12 cellular contexts compared by ENCODE assay signal in the genomic region with DNA sequence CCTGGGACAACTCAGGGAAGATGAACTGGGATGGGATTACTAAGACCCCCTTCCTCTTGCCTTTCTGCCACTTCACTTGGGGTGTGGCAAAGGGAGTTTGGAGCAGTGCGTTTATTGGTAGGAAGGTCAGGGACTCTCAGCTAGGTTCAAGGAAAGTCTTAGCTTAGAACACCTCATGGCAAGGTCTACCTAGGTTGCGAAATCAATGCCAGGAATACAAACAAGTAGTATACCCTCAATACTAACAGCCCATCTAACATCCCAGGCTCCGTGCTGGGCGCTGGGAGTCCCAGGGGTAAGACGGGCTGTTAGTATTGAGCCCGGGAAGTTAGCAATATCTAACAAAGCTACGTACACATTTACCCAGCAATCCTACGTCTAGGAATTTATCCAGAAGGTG. TPM values are rescaled to one million over a fixed set of nuclear protein-coding genes. Genes with fewer than 3 reads are reported as not detected.
DNase-seq lines count a peak whose midpoint lies in the region; ATAC-seq and TF ChIP-seq lines count a peak whose summit lies in the region.
"Had no signal": no experiment of that assay in that cellular context is flagged by ENCODE, and none has a peak within 500 bp of the region (broad histone marks: within the 10 kb centered on the region; RNA-seq: fewer than 3 reads in every experiment).

No MANE protein-coding gene starts in this region.

- H3K9me3 Mint-ChIP-seq in stimulated activated naive CD8-positive, alpha-beta T cell treated with anti-CD3 and anti-CD28 coated beads, Interleukin-15, Interleukin-2, amounts not matched to agents 100 ng/mL and 50 ng/mL, for 24 hours: no peaks in the 10 kb centered on the region
- no peaks in the 10 kb centered on the region for H3K9me3 Mint-ChIP-seq in stimulated activated naive CD8-positive, alpha-beta T cell treated with anti-CD3 and anti-CD28 coated beads, Interleukin-15, amount 100 ng/mL, for 72 hours
- H3K9me3 Mint-ChIP-seq in central memory CD8-positive, alpha-beta T cell: no peaks in the 10 kb centered on the region
- H3K9me3 Mint-ChIP-seq in nephron: no peaks in the 10 kb centered on the region

- H3K27me3 Mint-ChIP-seq in stimulated activated naive CD8-positive, alpha-beta T cell treated with anti-CD3 and anti-CD28 coated beads, Interleukin-15, Interleukin-2, amounts not matched to agents 100 ng/mL and 50 ng/mL, for 24 hours: no peaks in the 10 kb centered on the region
- H3K27me3 Mint-ChIP-seq in stimulated activated naive CD8-positive, alpha-beta T cell treated with anti-CD3 and anti-CD28 coated beads, Interleukin-15, amount 100 ng/mL, for 72 hours: no peaks in the 10 kb centered on the region
- no peaks in the 10 kb centered on the region for H3K27me3 Mint-ChIP-seq in central memory CD8-positive, alpha-beta T cell
- H3K27me3 Mint-ChIP-seq in nephron (ENCODE audit: low read depth): peaks cover 7% of the 10 kb centered on the region

- H3K36me3 ChIP-seq in A673 (ENCODE audit: insufficient read depth, low read length, poor library complexity, severe bottlenecking): no peaks in the 10 kb centered on the region

- no peak for ATAC-seq in stimulated activated naive CD8-positive, alpha-beta T cell treated with anti-CD3 and anti-CD28 coated beads, Interleukin-15, amount 100 ng/mL, for 72 hours
- ATAC-seq in central memory CD8-positive, alpha-beta T cell (replicated peaks; ENCODE audit: extremely low read depth, poor library complexity, severe bottlenecking): no peak
- ATAC-seq in HG02981 (IDR thresholded peaks at IDR 0.05; ENCODE audit: unreplicated experiment): no peak
- no peak for ATAC-seq in GM18868 (IDR thresholded peaks at IDR 0.05; ENCODE audit: unreplicated experiment)

- H3K9me3 ChIP-seq in A673 (ENCODE audit: low read depth, low read length, poor library complexity, severe bottlenecking): no peaks in the 10 kb centered on the region
- H3K9me3 ChIP-seq: Caco-2 had no signal

- H3K36me3 Mint-ChIP-seq in stimulated activated naive CD8-positive, alpha-beta T cell treated with anti-CD3 and anti-CD28 coated beads, Interleukin-15, Interleukin-2, amounts not matched to agents 100 ng/mL and 50 ng/mL, for 24 hours (ENCODE audit: low read depth): peaks cover 6% of the 10 kb centered on the region
- H3K36me3 Mint-ChIP-seq in central memory CD8-positive, alpha-beta T cell (ENCODE audit: insufficient read depth): peaks cover 47% of the 10 kb centered on the region
- peaks cover 20% of the 10 kb centered on the region for H3K36me3 Mint-ChIP-seq in nephron (ENCODE audit: low read depth)

- DNase-seq in stimulated activated naive CD8-positive, alpha-beta T cell treated with anti-CD3 and anti-CD28 coated beads, Interleukin-15, amount 100 ng/mL, for 72 hours: no peak
- DNase-seq in central memory CD8-positive, alpha-beta T cell (ENCODE audit: low spot score in 2 of 2): no peak
- DNase-seq in stimulated activated CD4-positive, alpha-beta T cell treated with anti-CD3 and anti-CD28 coated beads, Interleukin-15, amount 100 ng/mL, for 24 hours: no peak
- DNase-seq in A673 (ENCODE audit: low spot score): no peak
- DNase-seq: activated CD8-positive, alpha-beta memory T cell treated with anti-CD3 and anti-CD28 coated beads, Interleukin-2, amount 50 U/mL, for 48 hours; Caco-2; HCEC 1CT; NCI-H187 treated with DMSO at 0.1 percent for 48 hours had no signal

- H3K27ac ChIP-seq in A673 (ENCODE audit: low read depth, low read length, poor library complexity, severe bottlenecking): no peak overlapping the region

- peaks cover 11% of the 10 kb centered on the region for H3K4me1 ChIP-seq in A673 (ENCODE audit: insufficient read depth, low read length, poor library complexity, severe bottlenecking)

- H3K27me3 ChIP-seq in A673 (replicated peaks; ENCODE audit: insufficient read depth, low read depth, low read length, poor library complexity): no peaks in the 10 kb centered on the region

- BruUV-seq in A673 (replicated peaks; lab: Mats Ljungman, UMichigan): no TSS peak

- H3K4me1 Mint-ChIP-seq in stimulated activated naive CD8-positive, alpha-beta T cell treated with anti-CD3 and anti-CD28 coated beads, Interleukin-15, Interleukin-2, amounts not matched to agents 100 ng/mL and 50 ng/mL, for 24 hours (ENCODE audit: low read depth): peaks cover 65% of the 10 kb centered on the region
- H3K4me1 Mint-ChIP-seq in stimulated activated naive CD8-positive, alpha-beta T cell treated with anti-CD3 and anti-CD28 coated beads, Interleukin-15, amount 100 ng/mL, for 72 hours: peaks cover 62% of the 10 kb centered on the region
- peaks cover 66% of the 10 kb centered on the region for H3K4me1 Mint-ChIP-seq in central memory CD8-positive, alpha-beta T cell
- peaks cover 55% of the 10 kb centered on the region for H3K4me1 Mint-ChIP-seq in nephron

- intact Hi-C loops in A673 (cut with micrococcal nuclease; ENCODE audit: unreplicated experiment): no loop called here

- no peak overlapping the region for H3K4me3 ChIP-seq in A673 (ENCODE audit: low read depth, low read length, poor library complexity, severe bottlenecking)

- peak overlapping the region; percentile 29 for H3K4me3 Mint-ChIP-seq in stimulated activated naive CD8-positive, alpha-beta T cell treated with anti-CD3 and anti-CD28 coated beads, Interleukin-15, Interleukin-2, amounts not matched to agents 100 ng/mL and 50 ng/mL, for 24 hours
- H3K4me3 Mint-ChIP-seq in stimulated activated naive CD8-positive, alpha-beta T cell treated with anti-CD3 and anti-CD28 coated beads, Interleukin-15, amount 100 ng/mL, for 72 hours: peak overlapping the region in 1 of 2 donors; percentile 4
- peak overlapping the region; percentile 100 for H3K4me3 Mint-ChIP-seq in central memory CD8-positive, alpha-beta T cell
- peak overlapping the region; percentile 75 to 99 (median 96) for H3K4me3 Mint-ChIP-seq in nephron

- TF ChIP-seq CTCF in nephron (IDR thresholded peaks at IDR 0.05; ENCODE audit: unreplicated experiment in 3 of 3) (no peak), A673 (conservative IDR thresholded peaks at IDR 0.05; ENCODE audit: low read depth, low read length) (no peak)

- POLR2A ChIA-PET in A673 (lab: Charles Lee; ENCODE audit: low non-redundant PET): interaction anchor here (0.5 kb wide), 1 partner anchor 569 kb away, joined by 3 read pairs; no protein-coding TSS in a partner anchor

- CTCF ChIA-PET in A673 (lab: Charles Lee): no interaction called here

- peak overlapping the region; percentile 80 for H3K27ac Mint-ChIP-seq in stimulated activated naive CD8-positive, alpha-beta T cell treated with anti-CD3 and anti-CD28 coated beads, Interleukin-15, Interleukin-2, amounts not matched to agents 100 ng/mL and 50 ng/mL, for 24 hours
- H3K27ac Mint-ChIP-seq in stimulated activated naive CD8-positive, alpha-beta T cell treated with anti-CD3 and anti-CD28 coated beads, Interleukin-15, amount 100 ng/mL, for 72 hours: peak overlapping the region in 1 of 2 donors; percentile 48
- H3K27ac Mint-ChIP-seq in central memory CD8-positive, alpha-beta T cell (ENCODE audit: low read depth): peak overlapping the region; percentile 98
- peak overlapping the region; percentile 33 to 68 (median 39) for H3K27ac Mint-ChIP-seq in nephron

RNA-seq across cellular contexts. Expression of a gene that starts 4.7 kb away (rescaled TPM):
- total RNA-seq in A673 (2021): 16.1 and 19.5 TPM in 2 replicates
